Comparison of ENCODE assay signal across 1 cellular context in the genomic region with DNA sequence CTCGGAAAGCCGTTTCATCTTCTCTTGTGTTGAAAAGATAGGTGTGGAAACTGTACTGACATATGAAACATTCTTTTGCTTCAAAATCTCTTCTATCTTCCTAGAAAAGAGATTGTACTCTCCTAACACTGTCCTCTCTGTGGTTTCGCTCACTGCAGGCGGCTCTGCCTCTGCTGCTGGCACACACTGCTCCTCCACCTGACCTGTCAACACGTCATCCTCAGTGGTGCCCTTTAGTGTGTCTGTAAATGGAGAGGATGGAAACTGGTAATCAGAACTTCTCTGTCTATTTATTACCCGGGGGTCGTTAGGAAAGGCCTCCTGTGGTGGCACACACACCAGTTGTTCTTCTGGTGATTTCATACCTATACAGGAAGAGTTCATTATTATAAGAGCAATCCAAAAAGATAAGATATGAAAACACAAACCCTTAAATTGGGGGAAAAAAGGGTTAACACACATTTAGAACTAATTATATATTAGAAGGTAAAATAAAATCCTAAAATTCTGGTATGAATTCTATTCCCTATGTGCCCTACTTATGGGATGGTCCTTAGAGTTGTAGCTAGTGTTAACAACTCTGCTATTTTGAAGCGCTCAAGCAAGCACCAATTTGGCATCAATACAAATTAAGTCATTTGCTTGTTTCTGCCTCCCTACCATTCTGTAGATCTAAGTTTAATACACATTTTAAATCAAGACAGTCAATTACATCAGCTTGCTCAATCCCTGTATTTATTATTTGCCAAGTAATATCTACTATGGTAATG.
TF ChIP-seq lines count a peak whose summit lies in the region.

No MANE protein-coding gene starts in this region.

TF ChIP-seq in WTC11, 78 proteins besides CTCF, POLR2A, EP300 and RAD21:
- TF ChIP-seq GTF2I (CRISPR knock-in tag; conservative IDR thresholded peaks at IDR 0.05) (no peak), ZNF423 (CRISPR knock-in tag; IDR thresholded peaks at IDR 0.05) (no peak), CBFB (CRISPR knock-in tag; IDR thresholded peaks at IDR 0.05; ENCODE audit: low read depth) (no peak), ESRRA (CRISPR knock-in tag; IDR thresholded peaks at IDR 0.05; ENCODE audit: borderline replicate concordance) (no peak), ATF1 (CRISPR knock-in tag; IDR thresholded peaks at IDR 0.05) (no peak), TCF7 (CRISPR knock-in tag; IDR thresholded peaks at IDR 0.05; ENCODE audit: low read depth) (no peak), CREM (CRISPR knock-in tag; IDR thresholded peaks at IDR 0.05) (no peak), CREB1 (CRISPR knock-in tag; IDR thresholded peaks at IDR 0.05) (no peak), RORB (CRISPR knock-in tag; IDR thresholded peaks at IDR 0.05) (no peak), FOXJ3 (CRISPR knock-in tag; IDR thresholded peaks at IDR 0.05; ENCODE audit: borderline replicate concordance) (no peak)
- TF ChIP-seq, protein P1, sequence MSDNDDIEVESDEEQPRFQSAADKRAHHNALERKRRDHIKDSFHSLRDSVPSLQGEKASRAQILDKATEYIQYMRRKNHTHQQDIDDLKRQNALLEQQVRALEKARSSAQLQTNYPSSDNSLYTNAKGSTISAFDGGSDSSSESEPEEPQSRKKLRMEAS (CRISPR knock-in tag; IDR thresholded peaks at IDR 0.05): no peak
- TF ChIP-seq, protein P2, sequence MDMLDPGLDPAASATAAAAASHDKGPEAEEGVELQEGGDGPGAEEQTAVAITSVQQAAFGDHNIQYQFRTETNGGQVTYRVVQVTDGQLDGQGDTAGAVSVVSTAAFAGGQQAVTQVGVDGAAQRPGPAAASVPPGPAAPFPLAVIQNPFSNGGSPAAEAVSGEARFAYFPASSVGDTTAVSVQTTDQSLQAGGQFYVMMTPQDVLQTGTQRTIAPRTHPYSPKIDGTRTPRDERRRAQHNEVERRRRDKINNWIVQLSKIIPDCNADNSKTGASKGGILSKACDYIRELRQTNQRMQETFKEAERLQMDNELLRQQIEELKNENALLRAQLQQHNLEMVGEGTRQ (CRISPR knock-in tag; IDR thresholded peaks at IDR 0.05): no peak
TF ChIP-seq in WTC11: peak in this region for 0.
